ENCODE assay signal across 16 cellular contexts in the genomic region with DNA sequence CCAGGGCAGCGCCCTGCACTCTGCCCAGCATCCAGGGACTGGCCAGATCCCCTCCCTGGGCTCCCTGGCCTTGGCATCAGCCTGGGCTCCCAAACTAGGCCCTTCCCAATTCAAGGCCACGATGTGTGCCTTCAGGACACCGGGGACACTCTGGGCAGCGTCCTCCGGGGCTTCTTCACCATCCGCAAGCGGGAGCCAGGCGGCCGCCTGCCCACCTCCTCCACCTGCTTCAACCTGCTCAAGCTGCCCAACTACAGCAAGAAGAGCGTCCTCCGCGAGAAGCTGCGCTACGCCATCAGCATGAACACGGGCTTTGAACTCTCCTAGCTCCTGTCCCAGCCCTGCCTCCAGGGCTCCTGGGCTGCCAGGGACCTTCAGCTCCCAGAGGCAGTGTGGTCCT.
"Had no signal": no experiment of that assay in that cellular context is flagged by ENCODE, and none has a peak within 500 bp of the region (broad histone marks: within the 10 kb centered on the region; RNA-seq: fewer than 3 reads in every experiment).

No MANE protein-coding gene starts in this region.

- H3K9me3 Mint-ChIP-seq: mesothelial cell of epicardium had no signal

- ATAC-seq: foreskin keratinocyte, left colon, mucosa of descending colon had no signal

- H3K4me3 Mint-ChIP-seq: mesothelial cell of epicardium had no signal

- DNase-seq: cerebellar nuclear complex; dermis blood vessel endothelial cell; dorsolateral prefrontal cortex; effector CD4-positive, alpha-beta T cell; effector memory CD4-positive, alpha-beta T cell; head of caudate nucleus; heart right ventricle; hippocampal formation; kidney glomerular epithelial cell; left colon; left ventricle myocardium inferior; lower lobe of right lung; mesenchymal stem cell had no signal

- H3K27ac Mint-ChIP-seq: mesothelial cell of epicardium had no signal
